8 cellular contexts compared by ENCODE assay signal in the genomic region with DNA sequence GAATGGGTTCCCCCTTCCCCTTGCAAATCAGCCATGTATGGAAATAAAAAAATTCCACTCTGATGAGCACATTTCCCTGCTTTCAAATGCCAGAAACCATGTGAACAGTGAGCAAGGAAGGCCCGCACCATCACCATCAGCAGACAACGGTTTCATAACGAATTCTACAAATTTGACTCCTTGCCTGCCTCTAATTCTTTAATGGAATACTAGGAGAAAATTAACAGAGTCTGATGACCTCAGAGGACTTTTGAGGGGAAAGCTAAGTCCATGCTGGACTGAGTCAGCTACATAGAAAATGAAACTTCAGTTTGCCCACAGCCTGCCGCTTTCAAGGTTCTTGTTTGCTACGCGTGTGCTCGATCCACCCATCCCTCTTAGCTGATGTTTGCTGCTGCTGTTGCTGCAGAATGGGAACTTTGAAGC. TPM values are rescaled to one million over a fixed set of nuclear protein-coding genes. Genes with fewer than 3 reads are reported as not detected.
DNase-seq lines count a peak whose midpoint lies in the region; ATAC-seq and TF ChIP-seq lines count a peak whose summit lies in the region.

No MANE protein-coding gene starts in this region.

- DNase-seq in IMR-90: peak; percentile 55
- DNase-seq in Right ventricle myocardium superior: no peak
- DNase-seq in thoracic aorta (ENCODE audit: low spot score): no peak
- no peak for DNase-seq in NCI-H524 (lab: John Stamatoyannopoulos, UW)
- DNase-seq in stimulated activated naive CD4-positive, alpha-beta T cell treated with Interleukin-2 at 50 U/mL for 16 hours (lab: John Stamatoyannopoulos, UW): no peak
- no peak for DNase-seq in osteocyte (ENCODE audit: extremely low spot score, unreplicated experiment)
- no peak for DNase-seq in DMS53 (lab: John Stamatoyannopoulos, UW)

- peak overlapping the region; percentile 53 for H3K14ac ChIP-seq in IMR-90 (replicated peaks; ENCODE audit: low read depth, low read length)

- peak overlapping the region; percentile 16; the same call in 1 of the 2 replicates for H2BK20ac ChIP-seq in IMR-90 (ENCODE audit: low read depth, low read length)

- H3K27me3 Mint-ChIP-seq in osteocyte (ENCODE audit: unreplicated experiment): no peaks in the 10 kb centered on the region

- H3K9me1 ChIP-seq in IMR-90 (ENCODE audit: insufficient read depth, low read length): no peaks in the 10 kb centered on the region

- H3K4ac ChIP-seq in IMR-90 (ENCODE audit: low read depth, low read length): 0 out of 2 replicates have a peak overlapping the region, but pooled peaks have one; percentile 8

- peak overlapping the region; percentile 0 to 38; a peak in 1 of 4 replicates for H4K8ac ChIP-seq in IMR-90 (ENCODE audit: low read depth in 2 of 2, low read length in 2 of 2)

- H2BK5ac ChIP-seq in IMR-90 (ENCODE audit: low read depth, low read length, poor library complexity, severe bottlenecking): peak overlapping the region; percentile 2

- H2BK120ac ChIP-seq in IMR-90 (ENCODE audit: low read depth, low read length): peak overlapping the region; percentile 30; the same call in 1 of the 2 replicates

- peak overlapping the region; percentile 27 for H2AFZ ChIP-seq in IMR-90 (replicated peaks; ENCODE audit: low read length, poor library complexity)

- H3K4me3 ChIP-seq in IMR-90 (ENCODE audit: insufficient read depth, low read depth, low read length) (peak overlapping the region; percentile 0; the same call in 1 of the 2 replicates), thoracic aorta (peak overlapping the region; percentile 48)

- H3K9me3 ChIP-seq in IMR-90 (ENCODE audit: control insufficient read depth, insufficient read depth, low read length): no peaks in the 10 kb centered on the region
- no peaks in the 10 kb centered on the region for H3K9me3 ChIP-seq in thoracic aorta

- peak overlapping the region; percentile 1; the same call in 1 of the 3 replicates for H2BK15ac ChIP-seq in IMR-90 (ENCODE audit: low read depth, low read length)

- no peak overlapping the region; the same call in 1 of the 2 replicates for H3K27ac ChIP-seq in IMR-90 (ENCODE audit: insufficient read depth, low read length)
- peak overlapping the region; percentile 1 to 43 for H3K27ac ChIP-seq in thoracic aorta

- CTCF ChIA-PET in IMR-90 (lab: Yijun Ruan, JAX): interaction anchor here (0.7 kb wide), 1 partner anchor 140 kb away, joined by 3 read pairs; no protein-coding TSS in a partner anchor

- peak overlapping the region; percentile 54; the same call in 1 of the 2 replicates for H3K56ac ChIP-seq in IMR-90 (ENCODE audit: extremely low read depth, insufficient read depth, low read length)

- H3K27me3 ChIP-seq in IMR-90 (ENCODE audit: control insufficient read depth, insufficient read depth, low read length) (no peaks in the 10 kb centered on the region), thoracic aorta (replicated peaks; ENCODE audit: insufficient read depth) (no peaks in the 10 kb centered on the region)

- H3K79me1 ChIP-seq in IMR-90 (ENCODE audit: low read depth in 1 of 2, low read length in 2 of 2): no peaks in the 10 kb centered on the region

- in situ Hi-C loops in IMR-90 (cut with MboI; ENCODE audit: low sequenced_read_pairs): no loop called here

- no peak overlapping the region for H3K27ac Mint-ChIP-seq in osteocyte (ENCODE audit: unreplicated experiment)

- no peak overlapping the region for H2AK5ac ChIP-seq in IMR-90 (ENCODE audit: low read depth, low read length)

- H4K20me1 ChIP-seq in IMR-90 (ENCODE audit: insufficient read depth, low read length): no peaks in the 10 kb centered on the region

- POLR2A ChIA-PET in IMR-90 (lab: Charles Lee; ENCODE audit: unreplicated experiment): no interaction called here

- H3K9me3 Mint-ChIP-seq in osteocyte (ENCODE audit: unreplicated experiment): no peaks in the 10 kb centered on the region

- WGBS in IMR-90 (ENCODE audit: extremely low coverage in 2 of 2, insufficient read length in 1 of 2), 2 experiments: no CpG with 5 or more reads among the region's 7 CpGs

- no peak overlapping the region for H2AK9ac ChIP-seq in IMR-90 (replicated peaks; ENCODE audit: low read depth, low read length, poor library complexity)

- H3K4me1 ChIP-seq in IMR-90 (ENCODE audit: control insufficient read depth, insufficient read depth, low read length) (0 out of 2 replicates have a peak, but pooled peaks cover 1% of the 10 kb centered on the region), thoracic aorta (ENCODE audit: control insufficient read depth in 1 of 2, low read depth in 2 of 2) (peaks cover 0 to 17% of the 10 kb centered on the region in 2 donors)

- 0 out of 2 replicates have a peak overlapping the region, but pooled peaks have one; percentile 7 for H3K23ac ChIP-seq in IMR-90 (ENCODE audit: low read depth, low read length)

- TF ChIP-seq RAD21 in IMR-90 (IDR thresholded peaks at IDR 0.05; ENCODE audit: low read length): no peak

- no peaks in the 10 kb centered on the region for H3K36me3 Mint-ChIP-seq in osteocyte (ENCODE audit: unreplicated experiment)

- peak overlapping the region; percentile 3; the same call in 1 of the 2 replicates for H3K9ac ChIP-seq in IMR-90 (ENCODE audit: low read depth, low read length)

- H3K36me3 ChIP-seq in IMR-90 (ENCODE audit: control insufficient read depth, insufficient read depth, low read length) (no peaks in the 10 kb centered on the region), thoracic aorta (no peaks in the 10 kb centered on the region)

- dilution Hi-C loops in IMR-90 (cut with HindIII; ENCODE audit: low sequenced_read_pairs, unreplicated experiment): no loop called here

- TF ChIP-seq CTCF in IMR-90 (conservative IDR thresholded peaks at IDR 0.05; ENCODE audit: low read depth, low read length): no peak
- no peak for TF ChIP-seq CTCF in thoracic aorta (IDR thresholded peaks at IDR 0.05)
- no peak for TF ChIP-seq CTCF in osteocyte (IDR thresholded peaks at IDR 0.05)

- TF ChIP-seq POLR2A in IMR-90 (IDR thresholded peaks at IDR 0.05; ENCODE audit: low read depth, low read length): no peak

- peaks cover 14% of the 10 kb centered on the region for H3K4me1 Mint-ChIP-seq in osteocyte (ENCODE audit: unreplicated experiment)

- peak overlapping the region; percentile 41; the same call in 1 of the 2 replicates for H4K5ac ChIP-seq in IMR-90 (ENCODE audit: low read depth, low read length)

- H3K4me2 ChIP-seq in IMR-90 (ENCODE audit: low read depth, low read length): peak overlapping the region; percentile 18

- intact Hi-C loops in IMR-90 (cut with micrococcal nuclease) (no loop called here), Right ventricle myocardium superior (cut with DNase I) (no loop called here)

- H4K91ac ChIP-seq in IMR-90 (ENCODE audit: insufficient read depth, low read depth, low read length): no peak overlapping the region

- 0 out of 2 replicates have a peak overlapping the region, but pooled peaks have one; percentile 50 for H3K18ac ChIP-seq in IMR-90 (ENCODE audit: low read depth, low read length)

- no peak overlapping the region for H3K4me3 Mint-ChIP-seq in osteocyte (ENCODE audit: unreplicated experiment)

- no TSS peak for BruUV-seq in IMR-90 (replicated peaks; lab: Mats Ljungman, UMichigan)

- ATAC-seq in GM19372 (IDR thresholded peaks at IDR 0.05; ENCODE audit: low read depth, unreplicated experiment): peak; percentile 89
- ATAC-seq in IMR-90 (ENCODE audit: low read depth): peak; percentile 90
- ATAC-seq in Right ventricle myocardium superior (ENCODE audit: poor library complexity): peak; percentile 72
- ATAC-seq in thoracic aorta (ENCODE audit: insufficient number of reproducible peaks, low FRiP score, low read depth): peak; percentile 53

TF ChIP-seq in IMR-90, 13 proteins besides CTCF, POLR2A, EP300 and RAD21:
- TF ChIP-seq FOS (IDR thresholded peaks at IDR 0.05; ENCODE audit: low read depth, low read length) (no peak), RFX5 (IDR thresholded peaks at IDR 0.05; ENCODE audit: low read depth, low read length) (no peak), CHD1 (IDR thresholded peaks at IDR 0.05; ENCODE audit: low read depth, low read length) (no peak), NFE2L2 (IDR thresholded peaks at IDR 0.05; ENCODE audit: low read depth, low read length) (no peak), BHLHE40 (IDR thresholded peaks at IDR 0.05; ENCODE audit: low read depth, low read length) (no peak), CEBPB (IDR thresholded peaks at IDR 0.05; ENCODE audit: low read depth, low read length) (no peak), MAFK (IDR thresholded peaks at IDR 0.05; ENCODE audit: low read depth, low read length) (no peak), MXI1 (IDR thresholded peaks at IDR 0.05; ENCODE audit: borderline replicate concordance, low read depth, low read length) (no peak), RCOR1 (IDR thresholded peaks at IDR 0.05; ENCODE audit: insufficient replicate concordance, low read length) (no peak)
- TF ChIP-seq, protein P1, sequence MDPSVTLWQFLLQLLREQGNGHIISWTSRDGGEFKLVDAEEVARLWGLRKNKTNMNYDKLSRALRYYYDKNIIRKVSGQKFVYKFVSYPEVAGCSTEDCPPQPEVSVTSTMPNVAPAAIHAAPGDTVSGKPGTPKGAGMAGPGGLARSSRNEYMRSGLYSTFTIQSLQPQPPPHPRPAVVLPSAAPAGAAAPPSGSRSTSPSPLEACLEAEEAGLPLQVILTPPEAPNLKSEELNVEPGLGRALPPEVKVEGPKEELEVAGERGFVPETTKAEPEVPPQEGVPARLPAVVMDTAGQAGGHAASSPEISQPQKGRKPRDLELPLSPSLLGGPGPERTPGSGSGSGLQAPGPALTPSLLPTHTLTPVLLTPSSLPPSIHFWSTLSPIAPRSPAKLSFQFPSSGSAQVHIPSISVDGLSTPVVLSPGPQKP (IDR thresholded peaks at IDR 0.05; ENCODE audit: borderline replicate concordance, low read depth, low read length): no peak
- TF ChIP-seq, protein P2, sequence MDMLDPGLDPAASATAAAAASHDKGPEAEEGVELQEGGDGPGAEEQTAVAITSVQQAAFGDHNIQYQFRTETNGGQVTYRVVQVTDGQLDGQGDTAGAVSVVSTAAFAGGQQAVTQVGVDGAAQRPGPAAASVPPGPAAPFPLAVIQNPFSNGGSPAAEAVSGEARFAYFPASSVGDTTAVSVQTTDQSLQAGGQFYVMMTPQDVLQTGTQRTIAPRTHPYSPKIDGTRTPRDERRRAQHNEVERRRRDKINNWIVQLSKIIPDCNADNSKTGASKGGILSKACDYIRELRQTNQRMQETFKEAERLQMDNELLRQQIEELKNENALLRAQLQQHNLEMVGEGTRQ (IDR thresholded peaks at IDR 0.05; ENCODE audit: low read depth, low read length): no peak
TF ChIP-seq in IMR-90: peak in this region for 0.

RNA-seq across cellular contexts. Expression of a gene that starts 46.7 kb away (rescaled TPM):
- not detected in 2 replicates for total RNA-seq in IMR-90 (2012; rRNA removed)
- not detected in 2 replicates for polyA plus RNA-seq in IMR-90 (2012; rRNA removed)
- polyA plus RNA-seq in IMR-90 (2012; cell fraction: cytosol; rRNA removed): not detected in 2 replicates
- not detected in 2 replicates for polyA plus RNA-seq in IMR-90 (2012; cell fraction: nucleus; rRNA removed; ENCODE audit: low replicate concordance)
- total RNA-seq in Right ventricle myocardium superior: 1.4 TPM
- 1 to 10 TPM; 1.1 to 1.9 TPM for total RNA-seq in thoracic aorta
- total RNA-seq in osteocyte: 0.08 TPM in 1 of 2 replicates, not detected in the other
